Comparison of ENCODE assay signal across 2 cellular contexts in genomic region chr1:20029178-20029912, GRCh38.
TF ChIP-seq lines count a peak whose summit lies in the region.

No MANE protein-coding gene starts in this region.

TF ChIP-seq in K562, 482 proteins besides CTCF, POLR2A, EP300 and RAD21 (continues in another document):
- no peak for TF ChIP-seq PKNOX1 (IDR thresholded peaks at IDR 0.05)
- TF ChIP-seq, protein P1, sequence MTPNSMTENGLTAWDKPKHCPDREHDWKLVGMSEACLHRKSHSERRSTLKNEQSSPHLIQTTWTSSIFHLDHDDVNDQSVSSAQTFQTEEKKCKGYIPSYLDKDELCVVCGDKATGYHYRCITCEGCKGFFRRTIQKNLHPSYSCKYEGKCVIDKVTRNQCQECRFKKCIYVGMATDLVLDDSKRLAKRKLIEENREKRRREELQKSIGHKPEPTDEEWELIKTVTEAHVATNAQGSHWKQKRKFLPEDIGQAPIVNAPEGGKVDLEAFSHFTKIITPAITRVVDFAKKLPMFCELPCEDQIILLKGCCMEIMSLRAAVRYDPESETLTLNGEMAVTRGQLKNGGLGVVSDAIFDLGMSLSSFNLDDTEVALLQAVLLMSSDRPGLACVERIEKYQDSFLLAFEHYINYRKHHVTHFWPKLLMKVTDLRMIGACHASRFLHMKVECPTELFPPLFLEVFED (CRISPR knock-in tag; conservative IDR thresholded peaks at IDR 0.05), result no peak
- TF ChIP-seq HMG20B (CRISPR knock-in tag; IDR thresholded peaks at IDR 0.05), result no peak
- no peak for TF ChIP-seq MYC (IDR thresholded peaks at IDR 0.05; ENCODE audit: low read depth, low read length)
- TF ChIP-seq MYC (CRISPR knock-in tag; IDR thresholded peaks at IDR 0.05; ENCODE audit: borderline replicate concordance, low read depth), result no peak
- TF ChIP-seq CHD2 (IDR thresholded peaks at IDR 0.05; ENCODE audit: low read depth, low read length), result peak; percentile 26; the same call in 1 of the 2 replicates
- TF ChIP-seq ZNF445 (CRISPR knock-in tag; IDR thresholded peaks at IDR 0.05; ENCODE audit: low read depth), result no peak
- no peak for TF ChIP-seq ARID2 (IDR thresholded peaks at IDR 0.05)
- no peak for TF ChIP-seq POLR2G (IDR thresholded peaks at IDR 0.05; ENCODE audit: low read depth, low read length)
- no peak for TF ChIP-seq BACH1 (tag; IDR thresholded peaks at IDR 0.05)
- TF ChIP-seq SMARCB1 (IDR thresholded peaks at IDR 0.05; ENCODE audit: insufficient read length, low read depth), result no peak
- TF ChIP-seq SNIP1 (IDR thresholded peaks at IDR 0.05; ENCODE audit: low read depth), result no peak
- no peak for TF ChIP-seq ZNF785 (CRISPR knock-in tag; IDR thresholded peaks at IDR 0.05)
- no peak for TF ChIP-seq HDAC1 (IDR thresholded peaks at IDR 0.05)
- TF ChIP-seq, protein P2, sequence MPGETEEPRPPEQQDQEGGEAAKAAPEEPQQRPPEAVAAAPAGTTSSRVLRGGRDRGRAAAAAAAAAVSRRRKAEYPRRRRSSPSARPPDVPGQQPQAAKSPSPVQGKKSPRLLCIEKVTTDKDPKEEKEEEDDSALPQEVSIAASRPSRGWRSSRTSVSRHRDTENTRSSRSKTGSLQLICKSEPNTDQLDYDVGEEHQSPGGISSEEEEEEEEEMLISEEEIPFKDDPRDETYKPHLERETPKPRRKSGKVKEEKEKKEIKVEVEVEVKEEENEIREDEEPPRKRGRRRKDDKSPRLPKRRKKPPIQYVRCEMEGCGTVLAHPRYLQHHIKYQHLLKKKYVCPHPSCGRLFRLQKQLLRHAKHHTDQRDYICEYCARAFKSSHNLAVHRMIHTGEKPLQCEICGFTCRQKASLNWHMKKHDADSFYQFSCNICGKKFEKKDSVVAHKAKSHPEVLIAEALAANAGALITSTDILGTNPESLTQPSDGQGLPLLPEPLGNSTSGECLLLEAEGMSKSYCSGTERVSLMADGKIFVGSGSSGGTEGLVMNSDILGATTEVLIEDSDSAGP (CRISPR knock-in tag; IDR thresholded peaks at IDR 0.05), result no peak
- no peak for TF ChIP-seq RBM34 (IDR thresholded peaks at IDR 0.05; ENCODE audit: borderline replicate concordance, insufficient read depth, low read length)
- no peak for TF ChIP-seq TCF7 (IDR thresholded peaks at IDR 0.05; ENCODE audit: borderline replicate concordance)
- TF ChIP-seq, protein P3, sequence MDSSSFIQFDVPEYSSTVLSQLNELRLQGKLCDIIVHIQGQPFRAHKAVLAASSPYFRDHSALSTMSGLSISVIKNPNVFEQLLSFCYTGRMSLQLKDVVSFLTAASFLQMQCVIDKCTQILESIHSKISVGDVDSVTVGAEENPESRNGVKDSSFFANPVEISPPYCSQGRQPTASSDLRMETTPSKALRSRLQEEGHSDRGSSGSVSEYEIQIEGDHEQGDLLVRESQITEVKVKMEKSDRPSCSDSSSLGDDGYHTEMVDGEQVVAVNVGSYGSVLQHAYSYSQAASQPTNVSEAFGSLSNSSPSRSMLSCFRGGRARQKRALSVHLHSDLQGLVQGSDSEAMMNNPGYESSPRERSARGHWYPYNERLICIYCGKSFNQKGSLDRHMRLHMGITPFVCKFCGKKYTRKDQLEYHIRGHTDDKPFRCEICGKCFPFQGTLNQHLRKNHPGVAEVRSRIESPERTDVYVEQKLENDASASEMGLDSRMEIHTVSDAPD (CRISPR knock-in tag; IDR thresholded peaks at IDR 0.05), result no peak
- TF ChIP-seq ZNF668 (CRISPR knock-in tag; IDR thresholded peaks at IDR 0.05), result no peak
- no peak for TF ChIP-seq ZNF518B (CRISPR knock-in tag; IDR thresholded peaks at IDR 0.05)
- TF ChIP-seq GTF2F1 (IDR thresholded peaks at IDR 0.05; ENCODE audit: low read depth, low read length), result no peak
- TF ChIP-seq SPI1 (IDR thresholded peaks at IDR 0.05; ENCODE audit: borderline replicate concordance, low read depth, low read length), result no peak
- TF ChIP-seq KLF6 (CRISPR knock-in tag; IDR thresholded peaks at IDR 0.05; ENCODE audit: borderline replicate concordance), result no peak
- no peak for TF ChIP-seq NR2C1 (IDR thresholded peaks at IDR 0.05)
- TF ChIP-seq NR2C1 (tag; IDR thresholded peaks at IDR 0.05), result no peak
- no peak for TF ChIP-seq SMAD4 (CRISPR knock-in tag; conservative IDR thresholded peaks at IDR 0.05)
- no peak for TF ChIP-seq MCM5 (IDR thresholded peaks at IDR 0.05; ENCODE audit: low read depth)
- TF ChIP-seq SRSF9 (IDR thresholded peaks at IDR 0.05; ENCODE audit: borderline replicate concordance, low read depth, low read length), result no peak

TF ChIP-seq in GM12891, 5 proteins besides CTCF, POLR2A, EP300 and RAD21:
- no peak for TF ChIP-seq PAX5 (IDR thresholded peaks at IDR 0.05; ENCODE audit: insufficient read depth, low read length, severe bottlenecking)
- TF ChIP-seq TAF1 (IDR thresholded peaks at IDR 0.05; ENCODE audit: low read depth, low read length), result no peak
- no peak for TF ChIP-seq POU2F2 (IDR thresholded peaks at IDR 0.05; ENCODE audit: low read depth, low read length)
- no peak for TF ChIP-seq POLR2AphosphoS5 (IDR thresholded peaks at IDR 0.05; ENCODE audit: low read depth, low read length)
- TF ChIP-seq SPI1 (IDR thresholded peaks at IDR 0.05; ENCODE audit: low read depth, low read length), result no peak
